1 cellular context compared by ENCODE assay signal in genomic region chr22:38181453-38182200, GRCh38.
TF ChIP-seq lines count a peak whose summit lies in the region.

PLA2G6 (minus strand) TSS chr22:38181830; CDS start chr22:38169426, 12,404 bp downstream.

TF ChIP-seq in HepG2, 621 proteins besides CTCF, POLR2A, EP300 and RAD21 (continued from another document):
- TF ChIP-seq HMGXB3 (CRISPR knock-in tag; IDR thresholded peaks at IDR 0.05; ENCODE audit: borderline replicate concordance) (peak; percentile 98), POLR2G (IDR thresholded peaks at IDR 0.05; ENCODE audit: low read depth, low read length) (peak; percentile 66), NFYB (CRISPR knock-in tag; IDR thresholded peaks at IDR 0.05) (peak; percentile 86), ARID4A (CRISPR knock-in tag; IDR thresholded peaks at IDR 0.05; ENCODE audit: borderline replicate concordance) (peak; percentile 69; the same call in 1 of the 2 replicates), TAF1 (CRISPR knock-in tag; IDR thresholded peaks at IDR 0.05) (peak; percentile 45; the same call in 1 of the 2 replicates), ZFP82 (CRISPR knock-in tag; IDR thresholded peaks at IDR 0.05; ENCODE audit: borderline replicate concordance) (no peak; the same call in 1 of the 2 replicates), NRL (CRISPR knock-in tag; IDR thresholded peaks at IDR 0.05; ENCODE audit: borderline replicate concordance) (0 out of 2 replicates have a peak, but pooled peaks have one; percentile 33), ZNF264 (CRISPR knock-in tag; IDR thresholded peaks at IDR 0.05) (no peak), USF2 (IDR thresholded peaks at IDR 0.05; ENCODE audit: low read depth, low read length) (peak; percentile 94), USF2 (CRISPR knock-in tag; IDR thresholded peaks at IDR 0.05; ENCODE audit: borderline replicate concordance) (peak; percentile 97), ZNF772 (CRISPR knock-in tag; IDR thresholded peaks at IDR 0.05) (peak; percentile 65; the same call in 1 of the 2 replicates), HMGA1 (CRISPR knock-in tag; conservative IDR thresholded peaks at IDR 0.05) (no peak), NCOA2 (CRISPR knock-in tag; IDR thresholded peaks at IDR 0.05) (no peak), ARNT2 (CRISPR knock-in tag; IDR thresholded peaks at IDR 0.05; ENCODE audit: low read depth) (0 out of 2 replicates have a peak, but pooled peaks have one; percentile 28), SP1 (IDR thresholded peaks at IDR 0.05) (no peak), SP1 (CRISPR knock-in tag; IDR thresholded peaks at IDR 0.05) (peak; percentile 66), NR2F1 (CRISPR knock-in tag; IDR thresholded peaks at IDR 0.05) (0 out of 4 replicates have a peak, but pooled peaks of 1 of the 2 experiments have one; percentile 29), CEBPZ (IDR thresholded peaks at IDR 0.05; ENCODE audit: low read length) (no peak), SIN3A (IDR thresholded peaks at IDR 0.05; ENCODE audit: borderline replicate concordance, low read depth, low read length) (peak; percentile 81; the same call in 1 of the 2 replicates), ZNF773 (CRISPR knock-in tag; IDR thresholded peaks at IDR 0.05; ENCODE audit: borderline replicate concordance) (0 out of 2 replicates have a peak, but pooled peaks have one; percentile 5), THAP11 (CRISPR knock-in tag; IDR thresholded peaks at IDR 0.05) (peak; percentile 81), TGIF2 (CRISPR knock-in tag; IDR thresholded peaks at IDR 0.05) (peak; percentile 24; the same call in 1 of the 2 replicates), SRSF1 (optimal IDR thresholded peaks at IDR 0.05; ENCODE audit: low read depth, low read length) (peak; percentile 24), MAFF (IDR thresholded peaks at IDR 0.05; ENCODE audit: low read depth, low read length) (peak; percentile 80), ZBTB7B (CRISPR knock-in tag; IDR thresholded peaks at IDR 0.05) (0 out of 2 replicates have a peak, but pooled peaks have one; percentile 58), ZNF12 (CRISPR knock-in tag; IDR thresholded peaks at IDR 0.05) (no peak), PREB (CRISPR knock-in tag; IDR thresholded peaks at IDR 0.05) (no peak), FOXO1 (CRISPR knock-in tag; IDR thresholded peaks at IDR 0.05) (no peak), MNT (IDR thresholded peaks at IDR 0.05) (peak; percentile 77), CREM (IDR thresholded peaks at IDR 0.05) (peak; percentile 63), CREM (CRISPR knock-in tag; IDR thresholded peaks at IDR 0.05) (no peak), ZFP37 (CRISPR knock-in tag; IDR thresholded peaks at IDR 0.05; ENCODE audit: borderline replicate concordance) (no peak), FOXK1 (CRISPR knock-in tag; IDR thresholded peaks at IDR 0.05; ENCODE audit: borderline replicate concordance, low read depth) (peak; percentile 97), DPF2 (CRISPR knock-in tag; IDR thresholded peaks at IDR 0.05; ENCODE audit: borderline replicate concordance, low read depth) (no peak), ELF3 (CRISPR knock-in tag; IDR thresholded peaks at IDR 0.05) (peak; percentile 60), MAFG (CRISPR knock-in tag; IDR thresholded peaks at IDR 0.05) (peak; percentile 84), SP5 (CRISPR knock-in tag; IDR thresholded peaks at IDR 0.05; ENCODE audit: borderline replicate concordance, low read depth) (0 out of 2 replicates have a peak, but pooled peaks have one; percentile 22), PLSCR1 (CRISPR knock-in tag; IDR thresholded peaks at IDR 0.05; ENCODE audit: borderline replicate concordance) (no peak), MIXL1 (CRISPR knock-in tag; IDR thresholded peaks at IDR 0.05) (no peak)
